ENCODE assay signal across 2 cellular contexts in genomic region chr1:3772715-3773571, GRCh38.
TF ChIP-seq lines count a peak whose summit lies in the region.

Gene SMIM1, plus strand, starts transcription at chr1:3772749. Its CDS starts 2,625 bp downstream, at chr1:3775374.

TF ChIP-seq in K562, 482 proteins besides CTCF, POLR2A, EP300 and RAD21 (continued from another document):
- no peak for TF ChIP-seq ID3 (CRISPR knock-in tag; IDR thresholded peaks at IDR 0.05)
- peak; percentile 36; the same call in 1 of the 2 replicates for TF ChIP-seq ID3 (tag; IDR thresholded peaks at IDR 0.05)
- TF ChIP-seq TCF7L2 (IDR thresholded peaks at IDR 0.05; ENCODE audit: low read depth, low read length): no peak
- TF ChIP-seq VEZF1 (CRISPR knock-in tag; IDR thresholded peaks at IDR 0.05): peak; percentile 82
- TF ChIP-seq HDAC6 (IDR thresholded peaks at IDR 0.05; ENCODE audit: low read depth, low read length): no peak
- no peak for TF ChIP-seq TAF9B (IDR thresholded peaks at IDR 0.05; ENCODE audit: partially characterized antibody)
- peak; percentile 69; the same call in 1 of the 2 replicates for TF ChIP-seq ZBTB17 (CRISPR knock-in tag; IDR thresholded peaks at IDR 0.05)
- peak; percentile 21; the same call in 1 of the 2 replicates for TF ChIP-seq E4F1 (CRISPR knock-in tag; IDR thresholded peaks at IDR 0.05; ENCODE audit: borderline replicate concordance)
- TF ChIP-seq ZNF551 (CRISPR knock-in tag; IDR thresholded peaks at IDR 0.05): no peak
- TF ChIP-seq GABPA (tag; conservative IDR thresholded peaks at IDR 0.05; ENCODE audit: low read depth): 0 out of 2 replicates have a peak, but pooled peaks have one; percentile 17
- TF ChIP-seq FOXA3 (CRISPR knock-in tag; conservative IDR thresholded peaks at IDR 0.05 in 1 of 2, IDR thresholded peaks at IDR 0.05 in 1 of 2): peak in 1 of 2 experiments; percentile 65; a peak in 1 of 4 replicates
- peak; percentile 49 for TF ChIP-seq CXXC5 (CRISPR knock-in tag; IDR thresholded peaks at IDR 0.05)
- TF ChIP-seq ZNF143 (CRISPR knock-in tag; IDR thresholded peaks at IDR 0.05): 0 out of 2 replicates have a peak, but pooled peaks have one; percentile 38
- peak; percentile 43; the same call in 1 of the 2 replicates for TF ChIP-seq CTBP1 (IDR thresholded peaks at IDR 0.05; ENCODE audit: borderline replicate concordance)
- peak; percentile 60 for TF ChIP-seq ZFX (CRISPR knock-in tag; IDR thresholded peaks at IDR 0.05)
- peak; percentile 54; the same call in 1 of the 2 replicates for TF ChIP-seq CREB1 (IDR thresholded peaks at IDR 0.05)
- TF ChIP-seq CREB1 (CRISPR knock-in tag; IDR thresholded peaks at IDR 0.05): no peak
- no peak for TF ChIP-seq NR1H2 (CRISPR knock-in tag; IDR thresholded peaks at IDR 0.05)
- peak; percentile 10; the same call in 1 of the 2 replicates for TF ChIP-seq THAP12 (CRISPR knock-in tag; IDR thresholded peaks at IDR 0.05)
- no peak for TF ChIP-seq TCFL5 (CRISPR knock-in tag; conservative IDR thresholded peaks at IDR 0.05)
- peak; percentile 84 for TF ChIP-seq ZNF134 (CRISPR knock-in tag; conservative IDR thresholded peaks at IDR 0.05)
- peak; percentile 33; the same call in 1 of the 2 replicates for TF ChIP-seq L3MBTL2 (IDR thresholded peaks at IDR 0.05)

TF ChIP-seq in HepG2, 621 proteins besides CTCF, POLR2A, EP300 and RAD21 (continued from another document and continues in another):
- TF ChIP-seq ZNF512B (CRISPR knock-in tag; IDR thresholded peaks at IDR 0.05; ENCODE audit: borderline replicate concordance): no peak
- TF ChIP-seq BRF2 (CRISPR knock-in tag; IDR thresholded peaks at IDR 0.05): no peak
- no peak for TF ChIP-seq YEATS2 (CRISPR knock-in tag; IDR thresholded peaks at IDR 0.05; ENCODE audit: borderline replicate concordance)
- TF ChIP-seq TEAD3 (CRISPR knock-in tag; optimal IDR thresholded peaks at IDR 0.05; ENCODE audit: borderline replicate concordance): no peak
- no peak for TF ChIP-seq POLR2AphosphoS2 (IDR thresholded peaks at IDR 0.05; ENCODE audit: low read depth, low read length)
- TF ChIP-seq ATF7-NPFF (CRISPR knock-in tag; IDR thresholded peaks at IDR 0.05; ENCODE audit: low read depth): 0 out of 2 replicates have a peak, but pooled peaks have one; percentile 6
- 0 out of 2 replicates have a peak, but pooled peaks have one; percentile 37 for TF ChIP-seq ZFYVE20 (CRISPR knock-in tag; IDR thresholded peaks at IDR 0.05; ENCODE audit: borderline replicate concordance, low read depth)
- TF ChIP-seq PAWR (CRISPR knock-in tag; IDR thresholded peaks at IDR 0.05; ENCODE audit: borderline replicate concordance): no peak; the same call in 1 of the 2 replicates
- TF ChIP-seq ARNT2 (CRISPR knock-in tag; IDR thresholded peaks at IDR 0.05; ENCODE audit: low read depth): 0 out of 2 replicates have a peak, but pooled peaks have one; percentile 15
- TF ChIP-seq SRSF4 (IDR thresholded peaks at IDR 0.05; ENCODE audit: low read depth, low read length, poor library complexity, severe bottlenecking): no peak
- no peak for TF ChIP-seq MAFK (conservative IDR thresholded peaks at IDR 0.05 in 1 of 2, IDR thresholded peaks at IDR 0.05 in 1 of 2; ENCODE audit: low read length in 2 of 2)
- TF ChIP-seq ZNF234 (CRISPR knock-in tag; conservative IDR thresholded peaks at IDR 0.05): 0 out of 2 replicates have a peak, but pooled peaks have one; percentile 48
- no peak for TF ChIP-seq ZNF557 (CRISPR knock-in tag; IDR thresholded peaks at IDR 0.05)
- TF ChIP-seq FOXC1 (CRISPR knock-in tag; IDR thresholded peaks at IDR 0.05; ENCODE audit: borderline replicate concordance): no peak
- no peak for TF ChIP-seq SATB2 (CRISPR knock-in tag; IDR thresholded peaks at IDR 0.05)
- TF ChIP-seq RCOR2 (CRISPR knock-in tag; IDR thresholded peaks at IDR 0.05): no peak
- no peak; the same call in 1 of the 2 replicates for TF ChIP-seq ZHX1 (CRISPR knock-in tag; IDR thresholded peaks at IDR 0.05; ENCODE audit: low read depth)
- TF ChIP-seq ZNF761 (CRISPR knock-in tag; conservative IDR thresholded peaks at IDR 0.05): 0 out of 2 replicates have a peak, but pooled peaks have one; percentile 55
- TF ChIP-seq ZKSCAN5 (CRISPR knock-in tag; IDR thresholded peaks at IDR 0.05): 0 out of 2 replicates have a peak, but pooled peaks have one; percentile 22
- TF ChIP-seq ZNF674 (CRISPR knock-in tag; IDR thresholded peaks at IDR 0.05; ENCODE audit: low read depth): 0 out of 2 replicates have a peak, but pooled peaks have one; percentile 49
- TF ChIP-seq E2F5 (CRISPR knock-in tag; conservative IDR thresholded peaks at IDR 0.05): no peak
- TF ChIP-seq ZNF343 (CRISPR knock-in tag; IDR thresholded peaks at IDR 0.05): 0 out of 2 replicates have a peak, but pooled peaks have one; percentile 33
- TF ChIP-seq ZMYM3 (CRISPR knock-in tag; IDR thresholded peaks at IDR 0.05): no peak
- TF ChIP-seq TCF7 (IDR thresholded peaks at IDR 0.05; ENCODE audit: low read depth): no peak
- TF ChIP-seq GATAD2A (CRISPR knock-in tag; IDR thresholded peaks at IDR 0.05): 0 out of 2 replicates have a peak, but pooled peaks have one; percentile 24
- no peak for TF ChIP-seq AHR (CRISPR knock-in tag; IDR thresholded peaks at IDR 0.05)
- 0 out of 2 replicates have a peak, but pooled peaks have one; percentile 4 for TF ChIP-seq PRDM15 (CRISPR knock-in tag; IDR thresholded peaks at IDR 0.05)
- TF ChIP-seq THYN1 (CRISPR knock-in tag; IDR thresholded peaks at IDR 0.05; ENCODE audit: borderline replicate concordance, low read depth): no peak
- no peak for TF ChIP-seq SMAD9 (CRISPR knock-in tag; IDR thresholded peaks at IDR 0.05)
- no peak for TF ChIP-seq FOXA1 (IDR thresholded peaks at IDR 0.05)
- peak; percentile 3; the same call in 1 of the 2 replicates for TF ChIP-seq FOXA1 (CRISPR knock-in tag; IDR thresholded peaks at IDR 0.05)
- peak; percentile 45 for TF ChIP-seq UBTF (CRISPR knock-in tag; IDR thresholded peaks at IDR 0.05)
- TF ChIP-seq MXD3 (CRISPR knock-in tag; IDR thresholded peaks at IDR 0.05): no peak; the same call in 1 of the 2 replicates
- TF ChIP-seq ZNF143 (CRISPR knock-in tag; IDR thresholded peaks at IDR 0.05): peak; percentile 63
- no peak for TF ChIP-seq SP1 (IDR thresholded peaks at IDR 0.05)
- no peak for TF ChIP-seq SP1 (CRISPR knock-in tag; IDR thresholded peaks at IDR 0.05)
- TF ChIP-seq ERF (CRISPR knock-in tag; IDR thresholded peaks at IDR 0.05): no peak
- TF ChIP-seq ZNF337 (CRISPR knock-in tag; IDR thresholded peaks at IDR 0.05; ENCODE audit: borderline replicate concordance, low read depth): 0 out of 2 replicates have a peak, but pooled peaks have one; percentile 2
- no peak for TF ChIP-seq CC2D1A (CRISPR knock-in tag; IDR thresholded peaks at IDR 0.05)
- no peak for TF ChIP-seq PPARG (CRISPR knock-in tag; conservative IDR thresholded peaks at IDR 0.05)
- no peak for TF ChIP-seq SMARCC2 (IDR thresholded peaks at IDR 0.05)
- no peak; the same call in 1 of the 2 replicates for TF ChIP-seq GLI4 (CRISPR knock-in tag; IDR thresholded peaks at IDR 0.05; ENCODE audit: borderline replicate concordance)
- no peak for TF ChIP-seq ZBTB7B (CRISPR knock-in tag; IDR thresholded peaks at IDR 0.05)
- no peak for TF ChIP-seq ZNF782 (CRISPR knock-in tag; IDR thresholded peaks at IDR 0.05; ENCODE audit: borderline replicate concordance)
